8 cellular contexts compared by ENCODE assay signal in genomic region chr19:52237771-52238400, GRCh38. TPM values are rescaled to one million over a fixed set of nuclear protein-coding genes. Genes with fewer than 3 reads are reported as not detected.
DNase-seq lines count a peak whose midpoint lies in the region; ATAC-seq and TF ChIP-seq lines count a peak whose summit lies in the region.

No MANE protein-coding gene starts in this region.

- intact Hi-C loops in prostate gland (cut with DNase I): loop anchor here (2.0 kb wide), 1 partner anchor 99 kb away; the partner anchor contains the start of gene ZNF616

- H3K36me3 ChIP-seq in prostate gland: no peaks in the 10 kb centered on the region

- DNase-seq in COLO668 (lab: John Stamatoyannopoulos, UW; ENCODE audit: unreplicated experiment) (peak; percentile 47), HS-5 (ENCODE audit: low read depth) (peak; percentile 20), RPMI7951 (ENCODE audit: low read depth) (peak; percentile 66), globus pallidus (ENCODE audit: low spot score) (peak; percentile 51), prostate gland (ENCODE audit: low spot score) (peak; percentile 48)
- peak; percentile 45 for DNase-seq in activated gamma-delta T cell treated with anti-CD3 and anti-CD28 coated beads, Interleukin-2, amount 50 U/mL, for 16 hours (ENCODE audit: low read depth)

- WGBS in prostate gland: 15% methylated on average over 8 of the region's 8 CpGs

- no peaks in the 10 kb centered on the region for H3K4me1 ChIP-seq in prostate gland (replicated peaks)

- no peak for TF ChIP-seq POLR2A in prostate gland (IDR thresholded peaks at IDR 0.05)

- H3K9me3 ChIP-seq in prostate gland: no peaks in the 10 kb centered on the region

- no peaks in the 10 kb centered on the region for H3K27me3 ChIP-seq in prostate gland (replicated peaks; ENCODE audit: insufficient read depth)

- peak; percentile 56 to 88 (median 81) for TF ChIP-seq CTCF in prostate gland (IDR thresholded peaks at IDR 0.05)

- H3K4me3 ChIP-seq in prostate gland: no peak overlapping the region

- no peak overlapping the region for H3K27ac ChIP-seq in prostate gland

- no peak for ATAC-seq in HG03045 (IDR thresholded peaks at IDR 0.05; ENCODE audit: unreplicated experiment)
- ATAC-seq in HG02852 (IDR thresholded peaks at IDR 0.05; ENCODE audit: unreplicated experiment): no peak

RNA-seq across cellular contexts. Expression of gene ZNF766, which starts 31.5 kb away (rescaled TPM):
- 11.7 and 13.8 TPM in 2 replicates for total RNA-seq in RPMI7951 (2014; rRNA removed; shearing (Covaris generic))
- 10 to 100 TPM; 12.9 to 13.0 TPM for total RNA-seq in prostate gland

RNA-seq across cellular contexts. Expression of gene PPP2R1A, which starts 48.0 kb away (rescaled TPM):
- total RNA-seq in RPMI7951 (2014; rRNA removed; shearing (Covaris generic)): 137 and 233 TPM in 2 replicates
- 100 to 1,000 TPM; 265 to 358 TPM for total RNA-seq in prostate gland

RNA-seq across cellular contexts. Expression of gene ZNF480, which starts 59.1 kb away (rescaled TPM):
- 8.7 and 10.8 TPM in 2 replicates for total RNA-seq in RPMI7951 (2014; rRNA removed; shearing (Covaris generic))
- 10 to 100 TPM in 1 of 2 donors, 1 to 10 TPM in 1; 6.4 to 10.8 TPM for total RNA-seq in prostate gland
